ENCODE assay signal across 1 cellular context in genomic region chr2:9201185-9201891, GRCh38.
TF ChIP-seq lines count a peak whose summit lies in the region.

No MANE protein-coding gene starts in this region.

TF ChIP-seq in SK-N-SH, 30 proteins besides CTCF, POLR2A, EP300 and RAD21 (continued from another document):
- no peak for TF ChIP-seq REST (IDR thresholded peaks at IDR 0.05; ENCODE audit: low read depth, low read length)
- TF ChIP-seq IRF3 (IDR thresholded peaks at IDR 0.05; ENCODE audit: low read depth, low read length) = no peak
- TF ChIP-seq YY1 (IDR thresholded peaks at IDR 0.05; ENCODE audit: low read depth) = no peak
- TF ChIP-seq ELF1 (IDR thresholded peaks at IDR 0.05) = no peak
- TF ChIP-seq RXRA (IDR thresholded peaks at IDR 0.05; ENCODE audit: borderline replicate concordance, low read depth) = no peak
- no peak for TF ChIP-seq ZBTB33 (IDR thresholded peaks at IDR 0.05; ENCODE audit: borderline replicate concordance, low read depth)
- no peak for TF ChIP-seq RFX5 (IDR thresholded peaks at IDR 0.05; ENCODE audit: low read length)
- peak; percentile 96 for TF ChIP-seq FOSL2 (IDR thresholded peaks at IDR 0.05; ENCODE audit: borderline replicate concordance, low read depth)
- TF ChIP-seq SIN3A (IDR thresholded peaks at IDR 0.05; ENCODE audit: borderline replicate concordance, low read depth, low read length) = no peak
- TF ChIP-seq USF1 (IDR thresholded peaks at IDR 0.05; ENCODE audit: borderline replicate concordance, low read depth) = no peak
- TF ChIP-seq FOXM1 (IDR thresholded peaks at IDR 0.05; ENCODE audit: low read depth) = no peak
TF ChIP-seq in SK-N-SH: peak in this region for 7.
